Comparison of ENCODE assay signal across 24 cellular contexts in the genomic region with DNA sequence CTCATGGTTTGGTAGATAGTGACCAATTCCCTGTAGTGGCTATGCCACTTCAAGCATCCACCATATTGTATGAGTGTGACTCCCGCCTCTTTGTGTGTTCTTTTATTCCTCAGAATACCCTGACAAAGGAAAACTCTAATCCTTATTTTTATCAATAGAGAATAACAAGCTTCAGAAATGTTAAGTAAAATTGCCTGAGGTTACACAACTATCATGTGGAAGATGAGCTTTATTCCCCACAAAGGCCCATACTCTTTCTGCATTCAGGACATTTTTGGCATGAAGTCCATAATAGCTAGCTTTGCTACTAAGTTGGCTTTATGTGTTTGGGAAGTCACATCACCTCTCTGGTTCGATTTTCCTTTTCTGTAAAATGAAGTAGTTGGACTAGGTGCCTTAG.
"Had no signal": no experiment of that assay in that cellular context is flagged by ENCODE, and none has a peak within 500 bp of the region (broad histone marks: within the 10 kb centered on the region; RNA-seq: fewer than 3 reads in every experiment).

No MANE protein-coding gene starts in this region.

- H3K4me3 ChIP-seq: MG63, SJSA1 had no signal

- DNase-seq: KBM-7, MG63, NCI-H1092, NCI-H1105 treated with DMSO at 0.1 percent for 48 hours, NCI-H1417 treated with DMSO at 0.1 percent for 48 hours, NCI-H146, NCI-H1694 treated with DMSO at 0.1 percent for 48 hours, NCI-H2029, NCI-H2081 treated with DMSO at 0.1 percent for 48 hours, NCI-H2171, NCI-H226, NCI-H446, NCI-H510A, NCI-H524 treated with DMSO at 0.1 percent for 48 hours, NCI-H69, NCI-H774, Right ventricle myocardium superior, RPMI8226, SIG-M5, SK-N-SH, SW 1271, T-cell had no signal

- H3K27me3 ChIP-seq: MG63, SJSA1 had no signal

- H3K27me3 Mint-ChIP-seq: T-cell had no signal

- H3K9me3 Mint-ChIP-seq: T-helper 1 cell treated with Interleukin-12 subunit alpha and Interleukin-12 subunit beta and Interleukin-4 antibody, amounts not matched to agents 30 μg/mL and 1 μg/mL, for 36 hours had no signal

- H3K9me2 ChIP-seq: SK-N-SH had no signal

- H3K27ac Mint-ChIP-seq: T-cell; T-helper 1 cell treated with Interleukin-12 subunit alpha and Interleukin-12 subunit beta and Interleukin-4 antibody, amounts not matched to agents 30 μg/mL and 1 μg/mL, for 36 hours had no signal

- H3K4me2 ChIP-seq: SK-N-SH had no signal

- H3K36me3 ChIP-seq: MG63, SJSA1 had no signal

- H3K4me1 Mint-ChIP-seq: T-cell had no signal

- H3K4me3 Mint-ChIP-seq: T-cell; T-helper 1 cell treated with Interleukin-12 subunit alpha and Interleukin-12 subunit beta and Interleukin-4 antibody, amounts not matched to agents 30 μg/mL and 1 μg/mL, for 36 hours had no signal

- H3K4me1 ChIP-seq: SJSA1 had no signal

- H3K36me3 Mint-ChIP-seq: T-cell had no signal

- H3K27ac ChIP-seq: SJSA1 had no signal

- ATAC-seq: T-cell had no signal
